In genomic region chr1:2114635-2115007, GRCh38 we compare ENCODE assay signal across 7 cellular contexts.
DNase-seq lines count a peak whose midpoint lies in the region; ATAC-seq, FAIRE-seq and TF ChIP-seq lines count a peak whose summit lies in the region.
"Not testable (repeated sequence)": the region's sequence is repeated elsewhere in the genome, so short reads cannot be mapped to it uniquely, and the experiment has no call there.

No MANE protein-coding gene starts in this region.

- intact Hi-C loops in left ventricle myocardium superior (cut with micrococcal nuclease); lower lobe of right lung (cut with DNase I): not testable (repeated sequence)

- not testable (repeated sequence) for H3K14ac ChIP-seq in H1 (ENCODE audit: insufficient read length); neuronal stem cell (ENCODE audit: low read length)

- peaks cover 15 to 26% (median 22%) of the 10 kb centered on the region in 11 experiments for H3K9me3 ChIP-seq in BLaER1 treated with 17β-estradiol and CSF1 and Interleukin-3, amounts not matched to agents 10 nM and 100 nM (replicated peaks in 1 of 11)
- not testable (repeated sequence) for H3K9me3 ChIP-seq in H1 (ENCODE audit: insufficient read depth in 2 of 2, low read depth in 1 of 2, low read length in 1 of 2); lower lobe of right lung; neuronal stem cell (replicated peaks in 1 of 2; ENCODE audit: control insufficient read depth in 2 of 2, insufficient read depth in 1 of 2, low read depth in 1 of 2, low read length in 2 of 2)

- H2BK120ac ChIP-seq in H1 (replicated peaks; ENCODE audit: low read depth, low read length); neuronal stem cell (ENCODE audit: low read depth, low read length): not testable (repeated sequence)

- peaks cover 0 to 69% (median 0%) of the 10 kb centered on the region in 11 experiments; a peak in 9 of 22 replicates for H4K20me1 ChIP-seq in BLaER1 treated with 17β-estradiol and CSF1 and Interleukin-3, amounts not matched to agents 10 nM and 100 nM
- not testable (repeated sequence) for H4K20me1 ChIP-seq in H1 (replicated peaks in 1 of 2; ENCODE audit: control insufficient read depth in 1 of 2, insufficient read depth in 2 of 2, low read length in 2 of 2)

- H3K4me2 ChIP-seq in BLaER1 treated with 17β-estradiol and CSF1 and Interleukin-3, amounts not matched to agents 10 nM and 100 nM: peak overlapping the region; percentile 68 to 87 (median 78)
- not testable (repeated sequence) for H3K4me2 ChIP-seq in H1 (ENCODE audit: insufficient read depth in 1 of 2, low read depth in 2 of 2, low read length in 2 of 2); neuronal stem cell (ENCODE audit: insufficient read depth, low read length, poor library complexity, severe bottlenecking)

- H3K9me3 Mint-ChIP-seq in WTC11: not testable (repeated sequence)

- H3K4me3 Mint-ChIP-seq in WTC11: not testable (repeated sequence)

- peak overlapping the region; percentile 65; the same call in 1 of the 2 replicates for H3K27ac Mint-ChIP-seq in WTC11

- H3K27ac ChIP-seq in BLaER1 treated with 17β-estradiol and CSF1 and Interleukin-3, amounts not matched to agents 10 nM and 100 nM: peak overlapping the region in 1 of 11 experiments; percentile 26; a peak in 1 of 22 replicates
- not testable (repeated sequence) for H3K27ac ChIP-seq in H1 (ENCODE audit: low read depth, low read length); lower lobe of right lung; neuronal stem cell (replicated peaks; ENCODE audit: low read length)

- not testable (repeated sequence) for H3K4ac ChIP-seq in H1 (replicated peaks; ENCODE audit: insufficient read length, low read depth, low read length); neuronal stem cell (ENCODE audit: low read length)

- not testable (repeated sequence) for H2BK15ac ChIP-seq in H1 (ENCODE audit: low read length); neuronal stem cell (ENCODE audit: low read length)

- not testable (repeated sequence) for FAIRE-seq in H1 (lab: Jason Lieb, UNC)

- H3K56ac ChIP-seq in H1 (replicated peaks; ENCODE audit: insufficient read length, low read depth, low read length): not testable (repeated sequence)

- not testable (repeated sequence) for TF ChIP-seq POLR2A in H1 (IDR thresholded peaks at IDR 0.05; ENCODE audit: control extremely low read depth in 1 of 2, low read depth in 2 of 2, low read length in 2 of 2)

- peak overlapping the region in 1 of 10 experiments; percentile 10; a peak in 1 of 20 replicates for H3K4me3 ChIP-seq in BLaER1 treated with 17β-estradiol and CSF1 and Interleukin-3, amounts not matched to agents 10 nM and 100 nM
- peak overlapping the region; percentile 3; the same call in 1 of the 2 replicates for H3K4me3 ChIP-seq in Jurkat, Clone E6-1 (ENCODE audit: low read length)
- not testable (repeated sequence) for H3K4me3 ChIP-seq in H1 (ENCODE audit: extremely low read depth in 1 of 4, insufficient read depth in 2 of 4, low read depth in 3 of 4, low read length in 4 of 4); lower lobe of right lung; neuronal stem cell (ENCODE audit: low read length in 2 of 2)

- peak overlapping the region in 3 of 11 experiments; percentile 1 to 50 (median 28); a peak in 4 of 22 replicates for H3K9ac ChIP-seq in BLaER1 treated with 17β-estradiol and CSF1 and Interleukin-3, amounts not matched to agents 10 nM and 100 nM
- not testable (repeated sequence) for H3K9ac ChIP-seq in H1 (replicated peaks in 1 of 4; ENCODE audit: extremely low read depth in 1 of 4, low read depth in 3 of 4, low read length in 3 of 4); neuronal stem cell (ENCODE audit: low read depth, low read length, poor library complexity)

- not testable (repeated sequence) for H2AK5ac ChIP-seq in H1 (ENCODE audit: low read depth, low read length)
- H2AK5ac ChIP-seq in neuronal stem cell (ENCODE audit: low read depth, low read length): peak overlapping the region; percentile 89

- H3K23me2 ChIP-seq in H1 (ENCODE audit: low read depth, low read length): not testable (repeated sequence)

- CTCF ChIA-PET in WTC11 (lab: Charles Lee) (interaction anchor here (0.6 to 4.4 kb wide), 10 partner anchors 16 to 267 kb away, joined by 3 to 40 read pairs (median 8); no protein-coding TSS in a partner anchor), H1 (lab: Charles Lee; ENCODE audit: partially characterized antibody) (interaction anchor here (0.9 to 4.0 kb wide), 8 partner anchors 10 to 70 kb away, joined by 3 to 28 read pairs (median 10); no protein-coding TSS in a partner anchor)

- 91% methylated on average over 14 of the region's 14 CpGs; no CpG with 5 or more reads in 1 of the 2 experiments for WGBS in H1 (ENCODE audit: extremely low coverage in 1 of 2, insufficient coverage in 1 of 2, insufficient read length in 1 of 2, insufficient replicate concordance in 2 of 2, low coverage in 1 of 2, low lambda C conversion rate in 2 of 2, missing lambda C conversion rate in 1 of 2), 2 experiments
- WGBS in neuronal stem cell (ENCODE audit: extremely low coverage in 2 of 2, insufficient read length in 2 of 2, insufficient replicate concordance in 1 of 2), 2 donors: no CpG with 5 or more reads among the region's 14 CpGs

- not testable (repeated sequence) for H4K5ac ChIP-seq in H1 (ENCODE audit: insufficient read length, low read depth, low read length)

- not testable (repeated sequence) for TF ChIP-seq EP300 in H1 (IDR thresholded peaks at IDR 0.05; ENCODE audit: borderline replicate concordance in 1 of 2, low read depth in 2 of 2, low read length in 2 of 2)

- not testable (repeated sequence) for TF ChIP-seq CTCF in WTC11 (IDR thresholded peaks at IDR 0.05); H1 (IDR thresholded peaks at IDR 0.05; ENCODE audit: control extremely low read depth in 1 of 3, insufficient read depth in 1 of 3, low read depth in 1 of 3, low read length in 3 of 3); lower lobe of right lung (IDR thresholded peaks at IDR 0.05)

- not testable (repeated sequence) for TF ChIP-seq RAD21 in H1 (IDR thresholded peaks at IDR 0.05 in 1 of 2, conservative IDR thresholded peaks at IDR 0.05 in 1 of 2; ENCODE audit: low read depth in 2 of 2, low read length in 2 of 2)

- H3K23ac ChIP-seq in H1 (ENCODE audit: insufficient read length): not testable (repeated sequence)
- peak overlapping the region; percentile 25 for H3K23ac ChIP-seq in neuronal stem cell (ENCODE audit: low read depth, low read length, poor library complexity)

- H3K4me1 Mint-ChIP-seq in WTC11: peaks cover 30% of the 10 kb centered on the region

- H3K79me2 ChIP-seq in H1 (ENCODE audit: control insufficient read depth in 1 of 2, insufficient read depth in 2 of 2, low read length in 2 of 2): peaks cover 0 to 10% of the 10 kb centered on the region in 2 experiments; a peak in 1 of 4 replicates

- peaks cover 0 to 19% (median 0%) of the 10 kb centered on the region in 11 experiments; a peak in 5 of 22 replicates for H3K36me3 ChIP-seq in BLaER1 treated with 17β-estradiol and CSF1 and Interleukin-3, amounts not matched to agents 10 nM and 100 nM
- not testable (repeated sequence) for H3K36me3 ChIP-seq in H1 (ENCODE audit: control insufficient read depth in 2 of 4, insufficient read depth in 4 of 4, low read length in 3 of 4); lower lobe of right lung; neuronal stem cell (replicated peaks in 1 of 2; ENCODE audit: control insufficient read depth in 2 of 2, insufficient read depth in 2 of 2, low read length in 2 of 2)

- not testable (repeated sequence) for H2AFZ ChIP-seq in H1 (ENCODE audit: low read length); neuronal stem cell (ENCODE audit: low read length)

- not testable (repeated sequence) for H2BK12ac ChIP-seq in H1 (ENCODE audit: low read depth, low read length); neuronal stem cell (ENCODE audit: low read length)

- H3K79me1 ChIP-seq in H1 (ENCODE audit: low read depth, low read length); neuronal stem cell (ENCODE audit: low read depth, low read length): not testable (repeated sequence)

- H2BK20ac ChIP-seq in H1 (ENCODE audit: low read length): not testable (repeated sequence)

- not testable (repeated sequence) for H3K27me3 Mint-ChIP-seq in WTC11 (ENCODE audit: low read depth)

- not testable (repeated sequence) for DNase-seq in Jurkat, Clone E6-1 (ENCODE audit: low read depth, low spot score); WTC11 (ENCODE audit: low spot score); H1 (ENCODE audit: low read depth in 1 of 2, low spot score in 2 of 2); neuronal stem cell (ENCODE audit: low spot score)
- DNase-seq in left ventricle myocardium superior (peak; percentile 10), lower lobe of right lung (peak; percentile 12)

- not testable (repeated sequence) for ATAC-seq in WTC11, left ventricle myocardium superior, lower lobe of right lung

- H3K4me1 ChIP-seq in BLaER1 treated with 17β-estradiol and CSF1 and Interleukin-3, amounts not matched to agents 10 nM and 100 nM: peaks cover 42 to 68% (median 58%) of the 10 kb centered on the region in 10 experiments
- H3K4me1 ChIP-seq in H1 (replicated peaks in 1 of 4; ENCODE audit: control insufficient read depth in 3 of 4, insufficient read depth in 4 of 4, low read length in 3 of 4) (peaks cover 0 to 18% (median 13%) of the 10 kb centered on the region in 4 experiments; a peak in 6 of 7 replicates), neuronal stem cell (ENCODE audit: control insufficient read depth in 2 of 2, insufficient read depth in 1 of 2, low read depth in 1 of 2, low read length in 2 of 2) (peaks cover 13 to 15% of the 10 kb centered on the region in 2 donors)
- H3K4me1 ChIP-seq in lower lobe of right lung: not testable (repeated sequence)

- not testable (repeated sequence) for H3K18ac ChIP-seq in H1 (ENCODE audit: extremely low read depth, low read length)
- H3K18ac ChIP-seq in neuronal stem cell (ENCODE audit: low read length): peak overlapping the region; percentile 72

- peaks cover 15 to 23% (median 21%) of the 10 kb centered on the region in 11 experiments; a peak in 20 of 22 replicates for H3K27me3 ChIP-seq in BLaER1 treated with 17β-estradiol and CSF1 and Interleukin-3, amounts not matched to agents 10 nM and 100 nM
- not testable (repeated sequence) for H3K27me3 ChIP-seq in H1 (replicated peaks in 1 of 4; ENCODE audit: control insufficient read depth in 3 of 4, extremely low read depth in 1 of 4, insufficient read depth in 3 of 4, low read length in 3 of 4); lower lobe of right lung (ENCODE audit: low read depth)
- peaks cover 0 to 46% (median 0%) of the 10 kb centered on the region in 3 experiments for H3K27me3 ChIP-seq in neuronal stem cell (ENCODE audit: control insufficient read depth in 3 of 3, insufficient read depth in 3 of 3, low read depth in 1 of 3, low read length in 3 of 3)

- H4K8ac ChIP-seq in H1 (ENCODE audit: extremely low read depth, insufficient read depth, low read length); neuronal stem cell (ENCODE audit: low read depth, low read length): not testable (repeated sequence)

- POLR2A ChIA-PET in WTC11 (lab: Charles Lee): not testable (repeated sequence)
- POLR2A ChIA-PET in H1 (lab: Charles Lee; ENCODE audit: partially characterized antibody): interaction anchor here (1.2 kb wide), 1 partner anchor 25 kb away, joined by 6 read pairs; no protein-coding TSS in a partner anchor

- peaks cover 11% of the 10 kb centered on the region for H3K36me3 Mint-ChIP-seq in WTC11

- 0 out of 2 replicates have a peak overlapping the region, but pooled peaks have one; percentile 44 for H2BK5ac ChIP-seq in H1 (ENCODE audit: low read depth, low read length)
- H2BK5ac ChIP-seq in neuronal stem cell (ENCODE audit: low read length): not testable (repeated sequence)

- H4K91ac ChIP-seq in H1 (replicated peaks; ENCODE audit: insufficient read length, low read length); neuronal stem cell (ENCODE audit: low read depth, low read length, poor library complexity): not testable (repeated sequence)
